ENCODE assay signal across 20 cellular contexts in the genomic region with DNA sequence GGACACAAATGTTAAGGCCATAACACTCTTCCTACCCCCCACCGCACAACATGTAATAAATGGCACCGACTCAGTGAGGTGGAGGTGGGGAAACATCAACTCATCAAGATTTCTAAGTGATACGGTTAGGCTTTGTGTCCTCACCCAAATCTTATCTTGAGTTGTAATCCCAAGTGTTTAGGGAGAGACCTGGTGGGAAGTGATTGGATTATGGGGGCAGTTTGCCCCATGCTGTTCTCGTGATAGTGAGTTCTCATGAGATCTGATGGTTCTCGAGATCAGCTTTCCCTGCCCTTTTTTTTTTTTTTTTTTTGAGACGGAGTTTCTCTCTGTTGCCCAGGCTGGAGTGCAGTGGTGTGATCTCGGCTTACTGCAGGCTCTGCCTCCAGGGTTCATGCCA. TPM values are rescaled to one million over a fixed set of nuclear protein-coding genes. Genes with fewer than 3 reads are reported as not detected.
"Had no signal": no experiment of that assay in that cellular context is flagged by ENCODE, and none has a peak within 500 bp of the region (broad histone marks: within the 10 kb centered on the region; RNA-seq: fewer than 3 reads in every experiment).

No MANE protein-coding gene starts in this region.

- H3K27ac ChIP-seq: HL-60, KMS-11, RWPE1 had no signal

- H3K4me3 ChIP-seq: K562 had no signal

- DNase-seq: Kasumi-1, MM.1S, NCI-H1436, NCI-H187, NCI-H2029 treated with DMSO at 0.1 percent for 48 hours, NCI-H226, NCI-H446 treated with DMSO at 0.1 percent for 48 hours, NCI-H510A treated with DMSO at 0.1 percent for 48 hours, NCI-H526, PC-3, SHP77, SK-N-SH, SW 1271, T-cell had no signal

- H3K9me3 ChIP-seq: SK-N-SH had no signal

- ATAC-seq: K562, Panc1, PC-3, T-cell had no signal

- H3K4me2 ChIP-seq: KMS-11, SK-N-SH had no signal

RNA-seq across cellular contexts. Expression of a gene that starts 51.0 kb away (rescaled TPM):
- total RNA-seq: OCI-LY7, PC-3, T-cell had no signal
